ENCODE assay signal across 18 cellular contexts in the genomic region with DNA sequence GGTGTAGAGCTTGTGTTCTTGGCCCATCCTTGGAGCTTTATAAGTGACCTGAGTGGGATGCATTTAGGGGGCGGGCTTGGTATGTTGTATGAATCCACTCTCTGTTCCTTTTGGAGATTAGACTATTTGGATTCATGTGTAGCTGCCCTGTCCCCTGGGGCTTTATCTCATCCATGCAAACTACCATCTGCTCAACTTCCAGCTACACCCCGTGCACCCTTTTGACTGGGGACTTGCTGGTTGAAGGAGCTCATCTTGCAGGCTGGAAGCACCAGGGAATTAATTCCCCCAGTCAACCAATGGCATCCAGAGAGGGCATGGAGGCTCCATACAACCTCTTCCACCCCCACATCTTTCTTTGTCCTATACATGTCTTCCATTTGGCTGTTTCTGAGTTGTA. TPM values are rescaled to one million over a fixed set of nuclear protein-coding genes. Genes with fewer than 3 reads are reported as not detected.
"Had no signal": no experiment of that assay in that cellular context is flagged by ENCODE, and none has a peak within 500 bp of the region (broad histone marks: within the 10 kb centered on the region; RNA-seq: fewer than 3 reads in every experiment).

No MANE protein-coding gene starts in this region.

- H3K27me3 ChIP-seq: ovary, right atrium auricular region had no signal

- H3K4me3 ChIP-seq: heart left ventricle, mucosa of descending colon, ovary, right atrium auricular region, sigmoid colon, skin epidermis had no signal

- H3K9me3 ChIP-seq: heart left ventricle, mucosa of descending colon, ovary, right atrium auricular region, sigmoid colon had no signal

- H3K36me3 ChIP-seq: heart left ventricle, ovary, right atrium auricular region, sigmoid colon had no signal

- DNase-seq: dermis blood vessel endothelial cell; erythroblast; foreskin melanocyte; heart left ventricle; hippocampal formation; kidney glomerular epithelial cell; mucosa of descending colon; natural killer cell; ovary; sigmoid colon; stimulated activated naive CD4-positive, alpha-beta T cell treated with Interleukin-2 at 50 U/mL for 16 hours; trophoblast cell had no signal

- H3K27ac ChIP-seq: heart left ventricle, ovary, right atrium auricular region, sigmoid colon, skin epidermis had no signal

RNA-seq across cellular contexts. Expression of gene CLEC4M, which starts 6.1 kb away (rescaled TPM):
- total RNA-seq: heart left ventricle, mucosa of descending colon, myocyte, natural killer cell, neural crest cell, right atrium auricular region had no signal

RNA-seq across cellular contexts. Expression of gene CD209, which starts 21.8 kb away (rescaled TPM):
- total RNA-seq: dermis blood vessel endothelial cell, endothelial cell of umbilical vein, lung microvascular endothelial cell, myocyte, neural crest cell had no signal

RNA-seq across cellular contexts. Expression of gene CLEC4G, which starts 37.3 kb away (rescaled TPM):
- total RNA-seq: dermis blood vessel endothelial cell, endothelial cell of umbilical vein, lung microvascular endothelial cell, myocyte, natural killer cell, neural crest cell had no signal
